In genomic region chr1:229436178-229436577, GRCh38 we compare ENCODE assay signal across 26 cellular contexts. TPM values are rescaled to one million over a fixed set of nuclear protein-coding genes. Genes with fewer than 3 reads are reported as not detected.
"Had no signal": no experiment of that assay in that cellular context is flagged by ENCODE, and none has a peak within 500 bp of the region (broad histone marks: within the 10 kb centered on the region; RNA-seq: fewer than 3 reads in every experiment).

No MANE protein-coding gene starts in this region.

- FAIRE-seq: bronchial epithelial cell, frontal cortex, islet of Langerhans had no signal

- H3K27ac ChIP-seq: colonic mucosa, esophagus muscularis mucosa, sigmoid colon, spleen, thoracic aorta, upper lobe of left lung had no signal

- DNase-seq: activated B cell treated with CpG ODN at 0.5 μM for 24 hours; activated CD4-positive, alpha-beta T cell treated with anti-CD3 and anti-CD28 coated beads for 4 hours; activated CD4-positive, alpha-beta T cell treated with anti-CD3 and anti-CD28 coated beads, Interleukin-2, amount 50 U/mL, for 48 hours; activated effector memory CD4-positive, alpha-beta T cell treated with anti-CD3 and anti-CD28 coated beads, Interleukin-2, amount 50 U/mL, for 16 hours; activated naive CD4-positive, alpha-beta T cell treated with anti-CD3 and anti-CD28 coated beads, Interleukin-2, amount 10 ng/mL, durations not matched to agents 7 days and 5 days; activated T-cell treated with anti-CD3 and anti-CD28 coated beads, Interleukin-2, amount 50 U/mL, for 72 hours; amygdala; colonic mucosa; dorsolateral prefrontal cortex; effector memory CD8-positive, alpha-beta T cell; head of caudate nucleus; occipital lobe; retina; sigmoid colon; spleen; stimulated activated CD4-positive, alpha-beta T cell treated with anti-CD3 and anti-CD28 coated beads, Interleukin-4, amount 100 ng/mL, for 1 hour; stimulated activated naive CD4-positive, alpha-beta T cell treated with Interleukin-2 at 50 U/mL for 16 hours; T-helper 9 cell; upper lobe of left lung had no signal

- H3K9me3 ChIP-seq: colonic mucosa, esophagus muscularis mucosa, sigmoid colon, spleen, thoracic aorta, upper lobe of left lung had no signal

- H3K4me3 ChIP-seq: colonic mucosa, dorsolateral prefrontal cortex, esophagus muscularis mucosa, sigmoid colon, spleen, thoracic aorta, upper lobe of left lung had no signal

- H3K36me3 ChIP-seq: colonic mucosa had no signal

- ATAC-seq: activated T-cell treated with anti-CD3 and anti-CD28 coated beads, Interleukin-2, amount 50 U/mL, for 72 hours; effector memory CD8-positive, alpha-beta T cell had no signal

- H3K27ac Mint-ChIP-seq: activated B cell treated with CpG ODN at 0.5 μM for 24 hours; activated naive CD4-positive, alpha-beta T cell treated with anti-CD3 and anti-CD28 coated beads, Interleukin-2, amount 10 ng/mL, durations not matched to agents 7 days and 5 days; activated T-cell treated with anti-CD3 and anti-CD28 coated beads, Interleukin-2, amount 50 U/mL, for 72 hours; effector memory CD8-positive, alpha-beta T cell had no signal

- H3K9me3 Mint-ChIP-seq: activated B cell treated with CpG ODN at 0.5 μM for 24 hours; activated naive CD4-positive, alpha-beta T cell treated with anti-CD3 and anti-CD28 coated beads, Interleukin-2, amount 10 ng/mL, durations not matched to agents 7 days and 5 days; activated T-cell treated with anti-CD3 and anti-CD28 coated beads, Interleukin-2, amount 50 U/mL, for 72 hours; effector memory CD8-positive, alpha-beta T cell; neural crest cell had no signal

- H3K4me3 Mint-ChIP-seq: activated B cell treated with CpG ODN at 0.5 μM for 24 hours; activated naive CD4-positive, alpha-beta T cell treated with anti-CD3 and anti-CD28 coated beads, Interleukin-2, amount 10 ng/mL, durations not matched to agents 7 days and 5 days; activated T-cell treated with anti-CD3 and anti-CD28 coated beads, Interleukin-2, amount 50 U/mL, for 72 hours; effector memory CD8-positive, alpha-beta T cell had no signal

RNA-seq across cellular contexts. Expression of gene ACTA1, which starts 2.3 kb away (rescaled TPM):
- total RNA-seq: activated CD8-positive, alpha-beta memory T cell treated with anti-CD3 and anti-CD28 coated beads for 36 hours; activated T-cell treated with anti-CD3 and anti-CD28 coated beads, Interleukin-2, amount 50 U/mL, for 72 hours; bronchial epithelial cell had no signal
